23 cellular contexts compared by ENCODE assay signal in genomic region chr21:46050651-46051378, GRCh38. TPM values are rescaled to one million over a fixed set of nuclear protein-coding genes. Genes with fewer than 3 reads are reported as not detected.
A peak's percentile ranks its signal among the peaks of the same experiment; 100 is the strongest.
DNase-seq lines count a peak whose midpoint lies in the region; ATAC-seq and TF ChIP-seq lines count a peak whose summit lies in the region.
"Had no signal": no experiment of that assay in that cellular context is flagged by ENCODE, and none has a peak within 500 bp of the region (broad histone marks: within the 10 kb centered on the region; RNA-seq: fewer than 3 reads in every experiment).

No MANE protein-coding gene starts in this region.

- no peaks in the 10 kb centered on the region for H4K20me1 ChIP-seq in PC-3 (ENCODE audit: low read length)

- ATAC-seq in PC-3 (no peak), HG03432 (IDR thresholded peaks at IDR 0.05; ENCODE audit: unreplicated experiment) (no peak), HG03139 (IDR thresholded peaks at IDR 0.05; ENCODE audit: unreplicated experiment) (no peak), GM18861 (IDR thresholded peaks at IDR 0.05; ENCODE audit: unreplicated experiment) (no peak)
- ATAC-seq: activated T-cell treated with anti-CD3 and anti-CD28 coated beads, Interleukin-2, amount 50 U/mL, for 4 hours; HCT116; stimulated activated naive CD8-positive, alpha-beta T cell treated with anti-CD3 and anti-CD28 coated beads, Interleukin-15, Interleukin-2, amounts not matched to agents 100 U/mL and 50 U/mL, for 24 hours; T-cell had no signal

- peaks cover 3% of the 10 kb centered on the region for H3K4me1 Mint-ChIP-seq in endodermal cell
- H3K4me1 Mint-ChIP-seq: T-cell had no signal

- H3K4me3 Mint-ChIP-seq in endodermal cell, result no peak overlapping the region
- H3K4me3 Mint-ChIP-seq: activated naive CD4-positive, alpha-beta T cell treated with anti-CD3 and anti-CD28 coated beads, Interleukin-2, amount 50 U/mL, for 24 hours; activated T-cell treated with anti-CD3 and anti-CD28 coated beads, Interleukin-2, amount 50 U/mL, for 4 hours; natural killer cell treated with Interleukin-12 subunit alpha and Interleukin-12 subunit beta and Interleukin-15 and Interleukin-18, amount 100 ng/mL, for 72 hours; T-cell had no signal

- intact Hi-C loops in PC-3 (cut with micrococcal nuclease), result loop anchor here (5.0 kb wide), 1 partner anchor 69 kb away; the partner anchor contains the start of gene COL6A1

- H3K4me3 ChIP-seq in PC-3 (ENCODE audit: low read length) (no peak overlapping the region), endodermal cell (ENCODE audit: low read length) (no peak overlapping the region), mucosa of rectum (ENCODE audit: low read length in 2 of 2) (no peak overlapping the region), stomach smooth muscle (ENCODE audit: low read length in 2 of 2) (no peak overlapping the region)
- H3K4me3 ChIP-seq: lung had no signal

- peaks cover 17% of the 10 kb centered on the region for H3K79me2 ChIP-seq in PC-3 (ENCODE audit: low read length)

- H3K9me2 ChIP-seq in PC-3 (replicated peaks; ENCODE audit: low read length), result no peaks in the 10 kb centered on the region

- WGBS in endodermal cell (ENCODE audit: insufficient coverage in 1 of 2, insufficient read length in 1 of 2), 2 experiments, result 93 to 96% methylated on average over 14 to 23 of the region's 23 CpGs

- H3K36me3 ChIP-seq in PC-3 (ENCODE audit: low read depth, low read length), result no peaks in the 10 kb centered on the region
- no peaks in the 10 kb centered on the region for H3K36me3 ChIP-seq in endodermal cell (ENCODE audit: control insufficient read depth, insufficient read depth, low read length)
- H3K36me3 ChIP-seq in mucosa of rectum (ENCODE audit: control insufficient read depth in 2 of 2, insufficient read depth in 2 of 2, low read length in 2 of 2), result no peaks in the 10 kb centered on the region
- H3K36me3 ChIP-seq in stomach smooth muscle (ENCODE audit: control insufficient read depth in 2 of 2, insufficient read depth in 2 of 2, low read length in 2 of 2), result no peaks in the 10 kb centered on the region
- H3K36me3 ChIP-seq: brain microvascular endothelial cell had no signal

- peaks cover 2% of the 10 kb centered on the region for H3K27me3 Mint-ChIP-seq in endodermal cell (ENCODE audit: insufficient read depth)
- H3K27me3 Mint-ChIP-seq: activated naive CD4-positive, alpha-beta T cell treated with anti-CD3 and anti-CD28 coated beads, Interleukin-2, amount 50 U/mL, for 24 hours; natural killer cell treated with Interleukin-12 subunit alpha and Interleukin-12 subunit beta and Interleukin-15 and Interleukin-18, amount 100 ng/mL, for 72 hours had no signal

- POLR2A ChIA-PET in PC-3 (lab: Charles Lee; ENCODE audit: unreplicated experiment), result no interaction called here

- no peak overlapping the region for H3K27ac Mint-ChIP-seq in endodermal cell
- H3K27ac Mint-ChIP-seq: activated naive CD4-positive, alpha-beta T cell treated with anti-CD3 and anti-CD28 coated beads, Interleukin-2, amount 50 U/mL, for 24 hours; natural killer cell treated with Interleukin-12 subunit alpha and Interleukin-12 subunit beta and Interleukin-15 and Interleukin-18, amount 100 ng/mL, for 72 hours; T-cell had no signal

- CTCF ChIA-PET in PC-3 (lab: Charles Lee), result no interaction called here

- H3K27ac ChIP-seq in PC-3 (ENCODE audit: low read length) (peak overlapping the region; percentile 97), endodermal cell (ENCODE audit: low read depth, low read length) (no peak overlapping the region), mucosa of rectum (ENCODE audit: low read depth in 2 of 2, low read length in 2 of 2) (peak overlapping the region; percentile 80 to 82), stomach smooth muscle (ENCODE audit: low read length) (peak overlapping the region; percentile 76)

- H3K36me3 Mint-ChIP-seq in endodermal cell (ENCODE audit: low read depth), result no peaks in the 10 kb centered on the region
- H3K36me3 Mint-ChIP-seq: activated naive CD4-positive, alpha-beta T cell treated with anti-CD3 and anti-CD28 coated beads, Interleukin-2, amount 50 U/mL, for 24 hours; natural killer cell treated with Interleukin-12 subunit alpha and Interleukin-12 subunit beta and Interleukin-15 and Interleukin-18, amount 100 ng/mL, for 72 hours; T-cell had no signal

- H3K4me1 ChIP-seq in PC-3 (ENCODE audit: insufficient read depth, low read length) (peaks cover 57% of the 10 kb centered on the region), endodermal cell (ENCODE audit: control insufficient read depth, insufficient read depth, low read length) (peaks cover 9% of the 10 kb centered on the region), mucosa of rectum (ENCODE audit: control insufficient read depth in 2 of 2, insufficient read depth in 2 of 2, low read length in 2 of 2) (peaks cover 0 to 12% of the 10 kb centered on the region in 2 donors), stomach smooth muscle (ENCODE audit: control insufficient read depth, insufficient read depth, low read length) (peaks cover 35% of the 10 kb centered on the region)

- H3K27me3 ChIP-seq in PC-3 (ENCODE audit: low read length) (no peaks in the 10 kb centered on the region), endodermal cell (ENCODE audit: control insufficient read depth, insufficient read depth, low read length, poor library complexity, severe bottlenecking) (no peaks in the 10 kb centered on the region), mucosa of rectum (ENCODE audit: control insufficient read depth in 2 of 2, insufficient read depth in 2 of 2, low read length in 2 of 2) (no peaks in the 10 kb centered on the region), stomach smooth muscle (ENCODE audit: control insufficient read depth in 1 of 2, insufficient read depth in 2 of 2, low read length in 2 of 2) (no peaks in the 10 kb centered on the region)
- H3K27me3 ChIP-seq: brain microvascular endothelial cell had no signal

- TF ChIP-seq CTCF in PC-3 (conservative IDR thresholded peaks at IDR 0.05; ENCODE audit: low read depth, low read length) (no peak), endodermal cell (conservative IDR thresholded peaks at IDR 0.05) (no peak)

- no peak overlapping the region for H3K4me2 ChIP-seq in PC-3 (ENCODE audit: low read length)

- no peak for DNase-seq in PC-3
- DNase-seq in endodermal cell, result peak; percentile 32
- no peak for DNase-seq in NCI-H748 treated with DMSO at 0.1 percent for 48 hours (lab: John Stamatoyannopoulos, UW)
- DNase-seq: activated CD4-positive, alpha-beta T cell treated with anti-CD3 and anti-CD28 coated beads, Interleukin-2, amount 50 U/mL, for 1 hour; activated T-cell treated with anti-CD3 and anti-CD28 coated beads, Interleukin-2, amount 50 U/mL, for 4 hours; brain microvascular endothelial cell; EL; KBM-7; MV-4-11; NCI-H2029 treated with DMSO at 0.1 percent for 48 hours; NCI-H446 treated with DMSO at 0.1 percent for 48 hours; SHP77; stimulated activated naive CD8-positive, alpha-beta T cell treated with anti-CD3 and anti-CD28 coated beads, Interleukin-15, Interleukin-2, amounts not matched to agents 100 U/mL and 50 U/mL, for 24 hours; T-cell had no signal

- H2AFZ ChIP-seq in PC-3 (ENCODE audit: low read length), result no peak overlapping the region

- H3K9me3 Mint-ChIP-seq in endodermal cell, result peaks cover 2% of the 10 kb centered on the region
- H3K9me3 Mint-ChIP-seq: activated naive CD4-positive, alpha-beta T cell treated with anti-CD3 and anti-CD28 coated beads, Interleukin-2, amount 50 U/mL, for 24 hours; activated T-cell treated with anti-CD3 and anti-CD28 coated beads, Interleukin-2, amount 50 U/mL, for 4 hours; natural killer cell treated with Interleukin-12 subunit alpha and Interleukin-12 subunit beta and Interleukin-15 and Interleukin-18, amount 100 ng/mL, for 72 hours; T-cell had no signal

- H3K9ac ChIP-seq in PC-3 (ENCODE audit: low read length) (peak overlapping the region; percentile 82), endodermal cell (ENCODE audit: extremely low read depth, low read length, poor library complexity, severe bottlenecking) (no peak overlapping the region), mucosa of rectum (ENCODE audit: low read depth in 1 of 2, low read length in 2 of 2) (no peak overlapping the region), stomach smooth muscle (ENCODE audit: low read length in 2 of 2) (no peak overlapping the region)

- H3K9me3 ChIP-seq in PC-3 (ENCODE audit: low read length) (no peaks in the 10 kb centered on the region), endodermal cell (ENCODE audit: control insufficient read depth, low read length) (no peaks in the 10 kb centered on the region), mucosa of rectum (ENCODE audit: control insufficient read depth in 2 of 2, low read length in 2 of 2) (no peaks in the 10 kb centered on the region), stomach smooth muscle (ENCODE audit: control insufficient read depth in 2 of 2, low read length in 2 of 2) (no peaks in the 10 kb centered on the region)

- H3F3A ChIP-seq in PC-3 (ENCODE audit: low read length, unreplicated experiment), result peaks cover 8% of the 10 kb centered on the region

- no TSS peak for BruUV-seq in PC-3 (replicated peaks; lab: Mats Ljungman, UMichigan)

RNA-seq across cellular contexts. Expression of gene COL6A2, which starts 47.1 kb away (rescaled TPM):
- total RNA-seq in PC-3 (2014; rRNA removed), result 521 and 654 TPM in 2 replicates
- 100 to 1,000 TPM; 259 to 377 TPM for total RNA-seq in endodermal cell
- 117 TPM for polyA plus RNA-seq in endodermal cell (2013, experiment 1 of 2)
- 114 TPM for polyA plus RNA-seq in endodermal cell (2013, experiment 2 of 2)
